ENCODE assay signal across 6 cellular contexts in genomic region chr16:648071-648785, GRCh38. TPM values are rescaled to one million over a fixed set of nuclear protein-coding genes. Genes with fewer than 3 reads are reported as not detected.
DNase-seq lines count a peak whose midpoint lies in the region; ATAC-seq and TF ChIP-seq lines count a peak whose summit lies in the region.

No MANE protein-coding gene starts in this region.

- in situ Hi-C loops in GM23248 (cut with MboI): no loop called here

- H3K4me3 ChIP-seq in GM23248: peak overlapping the region; percentile 86
- H3K4me3 ChIP-seq in dorsolateral prefrontal cortex: peak overlapping the region; percentile 53 to 97 (median 82)

- TF ChIP-seq CTCF in dorsolateral prefrontal cortex (IDR thresholded peaks at IDR 0.05 in 54 of 56, conservative IDR thresholded peaks at IDR 0.05 in 2 of 56; ENCODE audit: low read depth in 1 of 56, partially characterized antibody in 56 of 56): peak in 27 of 56 donors; percentile 7 to 45 (median 23)

- no peaks in the 10 kb centered on the region for H3F3A ChIP-seq in GM23248 (ENCODE audit: insufficient read depth)

- DNase-seq in GM23248 (peak; percentile 61), OCI-M1 (lab: John Stamatoyannopoulos, UW) (peak; percentile 81), dorsolateral prefrontal cortex (no peak), renal cortical epithelial cell (ENCODE audit: low read depth) (peak; percentile 47), sciatic nerve (ENCODE audit: low spot score) (no peak)

- H3K79me2 ChIP-seq in GM23248 (ENCODE audit: insufficient read depth): peaks cover 33% of the 10 kb centered on the region

- no peaks in the 10 kb centered on the region for H3K9me2 ChIP-seq in GM23248 (ENCODE audit: insufficient read depth)

- ATAC-seq in GM18511 (IDR thresholded peaks at IDR 0.05; ENCODE audit: unreplicated experiment): no peak
- ATAC-seq in sciatic nerve: no peak

- H3K36me3 ChIP-seq in GM23248 (ENCODE audit: low read depth): no peaks in the 10 kb centered on the region

- H3K4me1 ChIP-seq in GM23248 (ENCODE audit: insufficient read depth): no peaks in the 10 kb centered on the region; the same call in 1 of the 2 replicates

- H3K27me3 ChIP-seq in GM23248 (replicated peaks; ENCODE audit: insufficient read depth) (no peaks in the 10 kb centered on the region), dorsolateral prefrontal cortex (no peaks in the 10 kb centered on the region)

- H3K9me3 ChIP-seq in GM23248 (ENCODE audit: low read depth): no peaks in the 10 kb centered on the region

- 14 to 19% methylated on average over 23 to 25 of the region's 25 CpGs for WGBS in GM23248 (ENCODE audit: low coverage in 1 of 2, low lambda C conversion rate in 2 of 2, missing lambda C conversion rate in 2 of 2), 2 experiments

- H4K20me1 ChIP-seq in GM23248 (ENCODE audit: insufficient read depth): no peaks in the 10 kb centered on the region

- H3K9ac ChIP-seq in GM23248: peak overlapping the region; percentile 94

- intact Hi-C loops in dorsolateral prefrontal cortex (cut with DNase I): no loop called here
- intact Hi-C loops in sciatic nerve (cut with DNase I): no loop called here

- H3K27ac ChIP-seq in GM23248: peak overlapping the region; percentile 79
- peak overlapping the region in 55 of 59 donors; percentile 3 to 96 (median 85) for H3K27ac ChIP-seq in dorsolateral prefrontal cortex

- H3K4me2 ChIP-seq in GM23248 (ENCODE audit: unreplicated experiment): peak overlapping the region; percentile 97

- peak overlapping the region; percentile 64 for H2AFZ ChIP-seq in GM23248

RNA-seq across cellular contexts. Expression of gene WDR90, which starts 0.9 kb away (rescaled TPM):
- 16.5 and 24.7 TPM in 2 replicates for total RNA-seq in GM23248 (2014; rRNA removed; shearing (Covaris generic))
- polyA plus RNA-seq in GM23248 (2016; fragmentation: Nextera tagmentation; extraction: Ambion mirVana): 4.7 and 8.2 TPM in 2 replicates
- total RNA-seq in dorsolateral prefrontal cortex: 10 to 100 TPM; 12.5 to 50.4 (median 25.7) TPM
- 6.9 and 18.5 TPM in 2 replicates for total RNA-seq in renal cortical epithelial cell
- total RNA-seq in sciatic nerve: 33.3 TPM

RNA-seq across cellular contexts. Expression of gene MCRIP2, which starts 6.6 kb away (rescaled TPM):
- 29.3 and 30.4 TPM in 2 replicates for total RNA-seq in GM23248 (2014; rRNA removed; shearing (Covaris generic))
- 22.4 and 22.6 TPM in 2 replicates for polyA plus RNA-seq in GM23248 (2016; fragmentation: Nextera tagmentation; extraction: Ambion mirVana)
- total RNA-seq in dorsolateral prefrontal cortex (10 to 100 TPM; 24.1 to 97.3 (median 38.0) TPM), renal cortical epithelial cell (17.6 and 26.4 TPM in 2 replicates), sciatic nerve (15.5 TPM)

RNA-seq across cellular contexts. Expression of gene METTL26, which starts 12.1 kb away (rescaled TPM):
- 150 and 218 TPM in 2 replicates for total RNA-seq in GM23248 (2014; rRNA removed; shearing (Covaris generic))
- polyA plus RNA-seq in GM23248 (2016; fragmentation: Nextera tagmentation; extraction: Ambion mirVana): 151 and 155 TPM in 2 replicates
- total RNA-seq in dorsolateral prefrontal cortex (100 to 1,000 TPM in 17 of 120 experiments, 10 to 100 TPM in 103; 51.9 to 123 (median 84.4) TPM), renal cortical epithelial cell (54.4 and 93.1 TPM in 2 replicates), sciatic nerve (54.1 TPM)

RNA-seq across cellular contexts. Expression of gene WFIKKN1, which starts 17.4 kb away (rescaled TPM):
- not detected in 2 replicates for total RNA-seq in GM23248 (2014; rRNA removed; shearing (Covaris generic))
- not detected in 2 replicates for polyA plus RNA-seq in GM23248 (2016; fragmentation: Nextera tagmentation; extraction: Ambion mirVana)
- total RNA-seq in dorsolateral prefrontal cortex (10 to 100 TPM in 3 of 120 experiments, 1 to 10 TPM in 117; 1.2 to 14.8 (median 4.0) TPM), renal cortical epithelial cell (0.35 TPM in 1 of 2 replicates, not detected in the other), sciatic nerve (1.5 TPM)

RNA-seq across cellular contexts. Expression of gene RHOT2, which starts 19.7 kb away (rescaled TPM):
- 44.9 and 65.9 TPM in 2 replicates for total RNA-seq in GM23248 (2014; rRNA removed; shearing (Covaris generic))
- 65.1 and 70.0 TPM in 2 replicates for polyA plus RNA-seq in GM23248 (2016; fragmentation: Nextera tagmentation; extraction: Ambion mirVana)
- 100 to 1,000 TPM in 63 of 120 experiments, 10 to 100 TPM in 57; 69.8 to 145 (median 101) TPM for total RNA-seq in dorsolateral prefrontal cortex
- total RNA-seq in renal cortical epithelial cell: 31.1 and 43.6 TPM in 2 replicates
- 95.9 TPM for total RNA-seq in sciatic nerve

Comparison
In these comparisons a context has a peak if more than half of its experiments do, and no peak if none do; other contexts are left out.
1. DNase-seq: peak in GM23248 (single experiment), OCI-M1 (single experiment) and renal cortical epithelial cell (single experiment); none in dorsolateral prefrontal cortex (0 of 10) and sciatic nerve (single experiment).